ENCODE assay signal across 15 cellular contexts in the genomic region with DNA sequence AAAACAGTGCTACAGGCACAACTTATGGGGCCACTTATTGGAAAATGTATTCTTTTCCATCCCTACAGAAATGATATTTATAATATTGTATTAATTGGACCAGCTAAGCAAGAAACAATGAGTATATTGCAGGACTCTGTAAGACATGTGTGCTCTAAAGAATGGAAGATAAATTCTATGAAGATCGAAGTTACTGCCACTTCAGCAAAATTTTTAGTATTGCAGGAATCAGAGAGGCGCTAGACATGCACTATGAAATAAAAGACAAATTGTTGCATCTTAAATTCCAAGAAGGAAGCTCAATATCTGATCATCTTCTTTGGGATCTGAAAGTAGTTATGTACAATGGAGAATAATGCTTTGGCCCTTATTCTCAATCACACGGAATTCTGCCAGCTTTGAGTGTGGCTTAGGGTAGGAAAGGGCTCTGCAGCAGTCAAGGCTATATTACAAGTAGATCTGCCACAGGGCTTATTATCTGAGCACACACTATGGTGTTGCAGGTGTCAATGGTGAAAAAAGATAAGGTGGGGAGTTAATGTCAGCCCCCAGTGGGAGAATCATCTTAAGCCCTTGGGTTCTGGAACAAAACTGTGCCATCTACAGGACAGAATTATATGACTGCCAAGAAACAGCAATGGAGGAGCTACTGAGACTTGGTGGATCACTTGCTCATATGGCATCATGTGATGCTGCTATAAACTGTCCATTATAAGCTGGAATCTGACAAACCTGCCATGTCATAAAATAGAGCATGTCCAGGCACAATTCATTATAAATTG.
DNase-seq lines count a peak whose midpoint lies in the region; ATAC-seq, FAIRE-seq and TF ChIP-seq lines count a peak whose summit lies in the region.
"Had no signal": no experiment of that assay in that cellular context is flagged by ENCODE, and none has a peak within 500 bp of the region (broad histone marks: within the 10 kb centered on the region; RNA-seq: fewer than 3 reads in every experiment).

No MANE protein-coding gene starts in this region.

- peak; percentile 91 for ATAC-seq in GM18868 (IDR thresholded peaks at IDR 0.05; ENCODE audit: unreplicated experiment)
- no peak for ATAC-seq in left lung
- ATAC-seq: activated CD4-positive, CD25-positive, alpha-beta regulatory T cell treated with anti-CD3 and anti-CD28 coated beads, Interleukin-2, amount 50 U/mL, for 24 hours; body of pancreas; heart left ventricle; stimulated activated memory B cell treated with anti-CD40 and anti-IgM and Interleukin-4, amounts not matched to agents 10 μg/mL and 1 μg/mL and 100 μg/mL, for 72 hours had no signal

- H3K4me3 ChIP-seq in bronchial epithelial cell (ENCODE audit: low read depth, low read length) (no peak overlapping the region), left lung (no peak overlapping the region)
- H3K4me3 ChIP-seq in effector memory CD4-positive, alpha-beta T cell (ENCODE audit: insufficient read depth, low read depth, low read length, poor library complexity, severe bottlenecking) = no peak overlapping the region
- H3K4me3 ChIP-seq: body of pancreas, heart left ventricle had no signal

- FAIRE-seq in bronchial epithelial cell (lab: Jason Lieb, UNC) = no peak

- intact Hi-C loops in left lung (cut with DNase I) = no loop called here

- TF ChIP-seq CTCF in bronchial epithelial cell (IDR thresholded peaks at IDR 0.05; ENCODE audit: insufficient read depth, low read length, severe bottlenecking) (no peak), left lung (IDR thresholded peaks at IDR 0.05) (no peak)

- no peaks in the 10 kb centered on the region for H3K27me3 ChIP-seq in bronchial epithelial cell (ENCODE audit: control insufficient read depth, insufficient read depth, low read length)
- no peaks in the 10 kb centered on the region for H3K27me3 ChIP-seq in effector memory CD4-positive, alpha-beta T cell (replicated peaks; ENCODE audit: control insufficient read depth, insufficient read depth, low read length, poor library complexity, severe bottlenecking)
- H3K27me3 ChIP-seq in left lung = no peaks in the 10 kb centered on the region
- H3K27me3 ChIP-seq: body of pancreas, heart left ventricle had no signal

- H3K27ac ChIP-seq in effector memory CD4-positive, alpha-beta T cell (ENCODE audit: insufficient read depth, low read length, poor library complexity, severe bottlenecking) = no peak overlapping the region
- H3K27ac ChIP-seq in left lung = no peak overlapping the region
- H3K27ac ChIP-seq: body of pancreas, heart left ventricle had no signal

- DNase-seq in ACHN (peak; percentile 20), bronchial epithelial cell (ENCODE audit: low read depth) (peak; percentile 3), HPDE6-E6E7 (ENCODE audit: extremely low spot score) (no peak), mesenteric fat pad (ENCODE audit: low spot score) (no peak), left lung (no peak)
- DNase-seq in effector memory CD4-positive, alpha-beta T cell = no peak
- DNase-seq: body of pancreas; CD4-positive, alpha-beta memory T cell; GOT3; heart left ventricle; NCI-H187 had no signal

- H3K36me3 ChIP-seq in bronchial epithelial cell (ENCODE audit: control insufficient read depth, insufficient read depth, low read length) = no peaks in the 10 kb centered on the region
- no peaks in the 10 kb centered on the region for H3K36me3 ChIP-seq in effector memory CD4-positive, alpha-beta T cell (ENCODE audit: control insufficient read depth, insufficient read depth, low read length)
- H3K36me3 ChIP-seq in left lung = no peaks in the 10 kb centered on the region
- H3K36me3 ChIP-seq: heart left ventricle had no signal

- peak; percentile 38 for TF ChIP-seq RAD21 in Ishikawa (IDR thresholded peaks at IDR 0.05; ENCODE audit: low read depth)

- in situ Hi-C loops in ACHN (cut with HindIII; ENCODE audit: low pct_ligation_motif_present, low pct_unique_long_range_greater_than_20kb, low sequenced_read_pairs) = no loop called here

- H3K4me1 ChIP-seq in effector memory CD4-positive, alpha-beta T cell (ENCODE audit: control insufficient read depth, insufficient read depth, low read length, poor library complexity, severe bottlenecking) = no peaks in the 10 kb centered on the region
- H3K4me1 ChIP-seq in left lung = no peaks in the 10 kb centered on the region
- H3K4me1 ChIP-seq: body of pancreas, heart left ventricle had no signal

- no peak for TF ChIP-seq EP300 in Ishikawa (IDR thresholded peaks at IDR 0.05; ENCODE audit: borderline replicate concordance)

- no peaks in the 10 kb centered on the region for H3K9me3 ChIP-seq in effector memory CD4-positive, alpha-beta T cell (ENCODE audit: control insufficient read depth, low read length)
- H3K9me3 ChIP-seq in left lung = no peaks in the 10 kb centered on the region
- H3K9me3 ChIP-seq: body of pancreas, heart left ventricle had no signal

TF ChIP-seq in Ishikawa, 13 proteins besides CTCF, POLR2A, EP300 and RAD21:
- TF ChIP-seq TAF1 (IDR thresholded peaks at IDR 0.05; ENCODE audit: low read depth) = no peak
- TF ChIP-seq, protein P1, sequence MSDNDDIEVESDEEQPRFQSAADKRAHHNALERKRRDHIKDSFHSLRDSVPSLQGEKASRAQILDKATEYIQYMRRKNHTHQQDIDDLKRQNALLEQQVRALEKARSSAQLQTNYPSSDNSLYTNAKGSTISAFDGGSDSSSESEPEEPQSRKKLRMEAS (IDR thresholded peaks at IDR 0.05) = no peak

Comparison
In these comparisons a context has a peak if more than half of its experiments do, and no peak if none do; other contexts are left out.
1. DNase-seq: peak in ACHN (single experiment) and bronchial epithelial cell (single experiment); none in HPDE6-E6E7 (single experiment), mesenteric fat pad (single experiment), effector memory CD4-positive, alpha-beta T cell (0 of 3) and left lung (0 of 2).